Comparison of ENCODE assay signal across 14 cellular contexts in the genomic region with DNA sequence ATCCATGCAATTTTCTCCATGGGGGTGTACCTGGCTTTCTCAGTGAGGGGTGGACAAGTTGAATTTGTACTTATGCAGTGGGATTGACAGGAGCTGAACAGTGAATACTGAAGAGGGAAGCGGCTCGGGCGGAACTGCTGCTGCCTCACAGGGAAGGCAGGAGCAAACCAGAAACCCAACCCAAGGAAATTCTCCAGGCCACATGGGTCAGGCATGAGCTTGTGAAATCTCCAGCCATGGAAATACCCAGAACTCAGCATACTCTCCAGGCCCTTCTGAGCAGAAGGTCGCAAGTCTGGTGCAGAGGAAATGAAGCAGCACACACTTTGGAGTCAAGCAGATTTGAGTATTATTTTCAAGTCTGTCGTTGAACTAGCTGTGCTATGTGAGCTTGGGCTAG. TPM values are rescaled to one million over a fixed set of nuclear protein-coding genes. Genes with fewer than 3 reads are reported as not detected.
DNase-seq lines count a peak whose midpoint lies in the region; ATAC-seq, FAIRE-seq and TF ChIP-seq lines count a peak whose summit lies in the region.
"Had no signal": no experiment of that assay in that cellular context is flagged by ENCODE, and none has a peak within 500 bp of the region (broad histone marks: within the 10 kb centered on the region; RNA-seq: fewer than 3 reads in every experiment).

No MANE protein-coding gene starts in this region.

- no peak for ATAC-seq in GM19455 (IDR thresholded peaks at IDR 0.05; ENCODE audit: unreplicated experiment)
- ATAC-seq in naive thymus-derived CD8-positive, alpha-beta T cell, result no peak

- no peak overlapping the region for H3K9ac ChIP-seq in kidney (ENCODE audit: low read length in 2 of 2)
- H3K9ac ChIP-seq: BLaER1 had no signal

- H3K4me1 ChIP-seq in kidney (ENCODE audit: control insufficient read depth in 1 of 2, insufficient read depth in 1 of 2, low read depth in 1 of 2, low read length in 2 of 2), result peaks cover 0 to 5% of the 10 kb centered on the region in 2 donors

- FAIRE-seq in kidney (lab: Jason Lieb, UNC), result no peak
- FAIRE-seq: bronchial epithelial cell, endometrium had no signal

- H3K27ac ChIP-seq in HL-60 (replicated peaks), result peak overlapping the region; percentile 43
- H3K27ac ChIP-seq in caudate nucleus (ENCODE audit: low read depth, low read length), result peak overlapping the region; percentile 72
- no peak overlapping the region for H3K27ac ChIP-seq in kidney (ENCODE audit: low read depth in 2 of 2, low read length in 2 of 2)
- H3K27ac ChIP-seq: BLaER1 had no signal

- no peaks in the 10 kb centered on the region for H3K27me3 ChIP-seq in HL-60 (ENCODE audit: insufficient read depth, poor library complexity, severe bottlenecking)
- H3K27me3 ChIP-seq: BLaER1 had no signal

- DNase-seq in HL-60 (ENCODE audit: low read depth in 1 of 2, low spot score in 1 of 2) (peak in 1 of 2 experiments; percentile 63), caudate nucleus (lab: John Stamatoyannopoulos, UW) (peak in 33 of 61 donors; percentile 5 to 75 (median 30)), kidney (peak; percentile 79), renal cortical epithelial cell (ENCODE audit: low read depth) (peak; percentile 83), NCI-H2081 (lab: John Stamatoyannopoulos, UW) (no peak), GM19240 (ENCODE audit: insufficient read length, low spot score) (no peak)
- DNase-seq in naive thymus-derived CD8-positive, alpha-beta T cell, result no peak
- DNase-seq: activated naive CD4-positive, alpha-beta T cell treated with Interleukin-2 at 50 U/mL for 16 hours; mesendoderm; NCI-H2107 had no signal

- H3K4me3 ChIP-seq in HL-60 (replicated peaks; ENCODE audit: insufficient read depth, low read length) (no peak overlapping the region), kidney (ENCODE audit: low read length in 2 of 2) (no peak overlapping the region)
- H3K4me3 ChIP-seq: BLaER1 had no signal

- peaks cover 0 to 5% (median 2%) of the 10 kb centered on the region in 9 donors for H3K9me3 Mint-ChIP-seq in naive thymus-derived CD8-positive, alpha-beta T cell

- peaks cover 4 to 9% (median 5%) of the 10 kb centered on the region in 4 donors for H3K4me1 Mint-ChIP-seq in naive thymus-derived CD8-positive, alpha-beta T cell

- peaks cover 0 to 7% (median 0%) of the 10 kb centered on the region in 3 donors for H3K36me3 Mint-ChIP-seq in naive thymus-derived CD8-positive, alpha-beta T cell

- no peak overlapping the region for H3K27ac Mint-ChIP-seq in naive thymus-derived CD8-positive, alpha-beta T cell

- POLR2A ChIA-PET in naive thymus-derived CD8-positive, alpha-beta T cell (lab: Charles Lee), result no interaction called here

- TF ChIP-seq CTCF in HL-60 (IDR thresholded peaks at IDR 0.05; ENCODE audit: insufficient read depth, low read length) (no peak), kidney (IDR thresholded peaks at IDR 0.05; ENCODE audit: borderline replicate concordance, extremely low read depth, insufficient read depth) (no peak)

- no peaks in the 10 kb centered on the region for H3K36me3 ChIP-seq in kidney (ENCODE audit: control insufficient read depth in 1 of 2, insufficient read depth in 2 of 2, low read length in 2 of 2)
- H3K36me3 ChIP-seq: BLaER1 had no signal

- no peaks in the 10 kb centered on the region for H3K9me3 ChIP-seq in kidney (ENCODE audit: control insufficient read depth in 1 of 2, low read length in 2 of 2)
- H3K9me3 ChIP-seq: BLaER1 had no signal

- intact Hi-C loops in kidney (cut with DNase I), result no loop called here

- no peak overlapping the region for H3K4me3 Mint-ChIP-seq in naive thymus-derived CD8-positive, alpha-beta T cell

- H3K27me3 Mint-ChIP-seq in naive thymus-derived CD8-positive, alpha-beta T cell, result peaks cover 19 to 59% (median 29%) of the 10 kb centered on the region in 5 donors

RNA-seq across cellular contexts. Expression of gene INO80C, which starts 26.5 kb away (rescaled TPM):
- total RNA-seq in kidney (20.9 TPM), renal cortical epithelial cell (4.7 and 6.2 TPM in 2 replicates)
- polyA plus RNA-seq in kidney (ENCODE audit: insufficient read depth, low read depth, low replicate concordance), result 38.2 TPM
- total RNA-seq in naive thymus-derived CD8-positive, alpha-beta T cell, result 10 to 100 TPM; 25.5 to 29.4 TPM
- polyA plus RNA-seq in naive thymus-derived CD8-positive, alpha-beta T cell, result 10 to 100 TPM; 18.7 to 21.1 (median 19.8) TPM

RNA-seq across cellular contexts. Expression of gene GALNT1, which starts 57.3 kb away (rescaled TPM):
- total RNA-seq in kidney, result 59.3 TPM
- 11.8 TPM for polyA plus RNA-seq in kidney (ENCODE audit: insufficient read depth, low read depth, low replicate concordance)
- total RNA-seq in renal cortical epithelial cell, result 123 and 149 TPM in 2 replicates
- total RNA-seq in naive thymus-derived CD8-positive, alpha-beta T cell, result 10 to 100 TPM; 39.5 to 42.4 TPM
- polyA plus RNA-seq in naive thymus-derived CD8-positive, alpha-beta T cell, result 10 to 100 TPM; 18.7 to 67.3 (median 43.3) TPM

Comparison
In these comparisons a context has a peak if more than half of its experiments do, and no peak if none do; other contexts are left out.
1. DNase-seq: peak in caudate nucleus (33 of 61), kidney (single experiment) and renal cortical epithelial cell (single experiment); none in naive thymus-derived CD8-positive, alpha-beta T cell (0 of 10), NCI-H2081 (0 of 2) and GM19240 (single experiment).
2. H3K27ac ChIP-seq: peak in HL-60 (single experiment) and caudate nucleus (single experiment); none in kidney (0 of 2).